1 cellular context compared by ENCODE assay signal in the genomic region with DNA sequence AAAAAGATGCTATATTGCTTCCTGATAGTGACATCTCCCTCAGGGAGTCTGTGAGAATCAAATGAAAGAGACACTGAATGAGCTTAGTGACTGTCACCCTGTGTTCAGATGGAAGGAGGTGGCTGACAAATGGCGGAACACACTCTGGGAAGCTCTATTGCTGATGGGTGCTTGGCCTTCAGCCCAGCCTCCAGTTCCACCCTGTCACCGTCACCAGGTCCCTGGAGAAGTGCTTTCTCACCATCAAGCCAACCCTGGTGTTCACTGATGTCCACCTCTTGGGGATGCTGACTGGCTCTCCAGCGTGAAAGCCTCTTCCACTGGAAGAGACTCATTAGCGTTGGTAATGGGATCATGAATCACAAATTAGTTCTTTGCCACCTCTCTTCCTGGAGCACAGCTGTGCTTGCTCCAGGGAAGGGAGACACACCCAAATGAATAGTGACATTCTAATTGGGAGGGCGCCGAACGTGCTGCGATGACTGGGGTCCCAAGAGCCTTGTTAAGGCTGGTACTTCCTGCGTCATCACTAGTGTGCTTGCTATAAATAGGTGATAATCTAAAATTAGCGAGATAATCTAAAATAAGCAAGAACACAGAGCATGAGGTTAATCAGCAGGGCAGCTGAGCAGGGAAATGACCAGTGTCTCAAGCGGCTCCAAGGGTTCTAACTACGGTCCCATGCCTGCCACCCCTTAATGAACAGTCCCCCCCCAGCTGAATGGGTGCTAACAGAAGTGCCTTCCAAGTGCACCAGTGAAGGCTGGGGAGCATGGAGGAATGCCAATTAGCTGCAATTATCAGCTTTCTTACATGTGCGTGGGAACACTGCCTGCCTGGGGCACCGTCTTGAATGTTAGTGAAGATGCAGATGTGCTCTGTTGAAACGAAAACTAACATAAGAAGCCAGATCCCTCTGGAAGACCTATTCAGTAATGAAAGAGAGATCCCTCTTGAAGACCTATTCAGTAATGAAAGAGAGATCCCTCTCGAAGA.
TF ChIP-seq lines count a peak whose summit lies in the region.

No MANE protein-coding gene starts in this region.

TF ChIP-seq in IMR-90, 13 proteins besides CTCF, POLR2A, EP300 and RAD21 (continued from another document):
- TF ChIP-seq MXI1 (IDR thresholded peaks at IDR 0.05; ENCODE audit: borderline replicate concordance, low read depth, low read length) (no peak), SMC3 (IDR thresholded peaks at IDR 0.05; ENCODE audit: low read depth, low read length) (no peak), CHD1 (IDR thresholded peaks at IDR 0.05; ENCODE audit: low read depth, low read length) (no peak), NFE2L2 (IDR thresholded peaks at IDR 0.05; ENCODE audit: low read depth, low read length) (no peak), MAZ (IDR thresholded peaks at IDR 0.05; ENCODE audit: borderline replicate concordance, low read depth, low read length) (no peak), MAFK (IDR thresholded peaks at IDR 0.05; ENCODE audit: low read depth, low read length) (no peak)
- TF ChIP-seq, protein P1, sequence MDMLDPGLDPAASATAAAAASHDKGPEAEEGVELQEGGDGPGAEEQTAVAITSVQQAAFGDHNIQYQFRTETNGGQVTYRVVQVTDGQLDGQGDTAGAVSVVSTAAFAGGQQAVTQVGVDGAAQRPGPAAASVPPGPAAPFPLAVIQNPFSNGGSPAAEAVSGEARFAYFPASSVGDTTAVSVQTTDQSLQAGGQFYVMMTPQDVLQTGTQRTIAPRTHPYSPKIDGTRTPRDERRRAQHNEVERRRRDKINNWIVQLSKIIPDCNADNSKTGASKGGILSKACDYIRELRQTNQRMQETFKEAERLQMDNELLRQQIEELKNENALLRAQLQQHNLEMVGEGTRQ (IDR thresholded peaks at IDR 0.05; ENCODE audit: low read depth, low read length) = no peak
- TF ChIP-seq, protein P2, sequence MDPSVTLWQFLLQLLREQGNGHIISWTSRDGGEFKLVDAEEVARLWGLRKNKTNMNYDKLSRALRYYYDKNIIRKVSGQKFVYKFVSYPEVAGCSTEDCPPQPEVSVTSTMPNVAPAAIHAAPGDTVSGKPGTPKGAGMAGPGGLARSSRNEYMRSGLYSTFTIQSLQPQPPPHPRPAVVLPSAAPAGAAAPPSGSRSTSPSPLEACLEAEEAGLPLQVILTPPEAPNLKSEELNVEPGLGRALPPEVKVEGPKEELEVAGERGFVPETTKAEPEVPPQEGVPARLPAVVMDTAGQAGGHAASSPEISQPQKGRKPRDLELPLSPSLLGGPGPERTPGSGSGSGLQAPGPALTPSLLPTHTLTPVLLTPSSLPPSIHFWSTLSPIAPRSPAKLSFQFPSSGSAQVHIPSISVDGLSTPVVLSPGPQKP (IDR thresholded peaks at IDR 0.05; ENCODE audit: borderline replicate concordance, low read depth, low read length) = no peak
